In the genomic region with DNA sequence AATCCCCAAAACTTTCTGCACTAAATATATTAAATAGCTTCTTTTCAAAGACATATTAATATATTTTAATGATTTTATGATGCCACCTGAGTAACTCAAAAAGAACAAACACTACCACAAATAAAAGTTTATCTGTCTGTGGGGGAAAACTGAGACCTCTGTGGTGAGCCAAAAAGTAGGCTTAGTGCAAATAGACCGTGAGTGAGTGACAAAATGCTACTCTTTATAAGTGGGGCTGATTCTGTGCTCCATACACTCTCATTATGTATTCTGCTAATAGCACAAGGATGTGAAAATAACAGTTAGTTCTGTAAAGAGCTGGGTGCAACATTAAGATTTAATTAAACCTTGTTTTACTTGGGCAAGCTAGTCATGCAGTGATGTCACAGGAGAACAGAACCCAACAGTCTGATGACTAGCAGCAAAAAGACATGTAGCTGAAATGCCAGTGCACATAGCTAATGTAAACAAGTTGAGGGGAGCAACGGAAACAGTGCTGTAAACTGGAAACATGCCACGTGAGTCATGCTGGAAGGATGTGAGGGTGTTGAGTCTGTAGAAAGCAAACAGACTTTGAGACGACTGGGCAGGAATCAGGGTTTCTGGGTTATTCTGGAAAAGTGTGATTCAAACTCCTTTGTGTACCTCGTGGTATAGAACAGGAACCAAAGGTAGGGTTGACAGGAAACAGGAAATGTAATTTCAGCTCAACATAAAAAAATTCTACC, we compare ENCODE assay signal across 9 cellular contexts.
DNase-seq lines count a peak whose midpoint lies in the region; ATAC-seq lines count a peak whose summit lies in the region.
"Had no signal": no experiment of that assay in that cellular context is flagged by ENCODE, and none has a peak within 500 bp of the region (broad histone marks: within the 10 kb centered on the region; RNA-seq: fewer than 3 reads in every experiment).

No MANE protein-coding gene starts in this region.

- DNase-seq in HCEC 1CT (peak; percentile 97), SJSA1 (ENCODE audit: low read depth in 1 of 2, low spot score in 2 of 2) (peak; percentile 97), glomerular endothelial cell (ENCODE audit: extremely low read depth, low read depth, low spot score) (peak; percentile 98), skeletal muscle cell (ENCODE audit: low read depth) (peak; percentile 99), cortex of kidney (lab: John Stamatoyannopoulos, UW) (no peak), foreskin melanocyte (no peak)
- no peak for DNase-seq in effector memory CD8-positive, alpha-beta T cell
- DNase-seq: activated B cell treated with CpG ODN at 0.5 μM for 24 hours had no signal

- H3K27me3 Mint-ChIP-seq in effector memory CD8-positive, alpha-beta T cell = no peaks in the 10 kb centered on the region
- H3K27me3 Mint-ChIP-seq: activated B cell treated with CpG ODN at 0.5 μM for 24 hours had no signal

- H3K9me3 ChIP-seq in SJSA1 (replicated peaks) = no peaks in the 10 kb centered on the region

- H3K27me3 ChIP-seq in SJSA1 (replicated peaks) = no peaks in the 10 kb centered on the region

- no peak for ATAC-seq in effector memory CD8-positive, alpha-beta T cell (replicated peaks)
- no peak for ATAC-seq in GM18868 (IDR thresholded peaks at IDR 0.05; ENCODE audit: unreplicated experiment)

- H3K27ac Mint-ChIP-seq in effector memory CD8-positive, alpha-beta T cell = no peak overlapping the region
- H3K27ac Mint-ChIP-seq: activated B cell treated with CpG ODN at 0.5 μM for 24 hours had no signal

- no peaks in the 10 kb centered on the region for H3K36me3 Mint-ChIP-seq in effector memory CD8-positive, alpha-beta T cell (ENCODE audit: insufficient read depth)

- H3K4me3 ChIP-seq in SJSA1 = no peak overlapping the region
- H3K4me3 ChIP-seq in skeletal muscle cell (ENCODE audit: low read depth, low read length) = no peak overlapping the region

- H3K4me3 Mint-ChIP-seq in effector memory CD8-positive, alpha-beta T cell = no peak overlapping the region
- H3K4me3 Mint-ChIP-seq: activated B cell treated with CpG ODN at 0.5 μM for 24 hours had no signal

- H3K4me1 Mint-ChIP-seq in effector memory CD8-positive, alpha-beta T cell (ENCODE audit: low read depth in 2 of 2) = no peaks in the 10 kb centered on the region
- H3K4me1 Mint-ChIP-seq: activated B cell treated with CpG ODN at 0.5 μM for 24 hours had no signal

- H3K9me3 Mint-ChIP-seq in effector memory CD8-positive, alpha-beta T cell = peaks cover 8 to 11% of the 10 kb centered on the region in 2 donors

- peak overlapping the region; percentile 91 for H3K27ac ChIP-seq in SJSA1

- H3K4me1 ChIP-seq in SJSA1 (replicated peaks) = peaks cover 16% of the 10 kb centered on the region

- no peaks in the 10 kb centered on the region for H3K36me3 ChIP-seq in SJSA1

Comparison
In these comparisons a context has a peak if more than half of its experiments do, and no peak if none do; other contexts are left out.
1. DNase-seq: peak in HCEC 1CT (single experiment), SJSA1 (2 of 2), glomerular endothelial cell (single experiment) and skeletal muscle cell (single experiment); none in cortex of kidney (single experiment), foreskin melanocyte (single experiment) and effector memory CD8-positive, alpha-beta T cell (0 of 3).